ENCODE assay signal across 9 cellular contexts in the genomic region with DNA sequence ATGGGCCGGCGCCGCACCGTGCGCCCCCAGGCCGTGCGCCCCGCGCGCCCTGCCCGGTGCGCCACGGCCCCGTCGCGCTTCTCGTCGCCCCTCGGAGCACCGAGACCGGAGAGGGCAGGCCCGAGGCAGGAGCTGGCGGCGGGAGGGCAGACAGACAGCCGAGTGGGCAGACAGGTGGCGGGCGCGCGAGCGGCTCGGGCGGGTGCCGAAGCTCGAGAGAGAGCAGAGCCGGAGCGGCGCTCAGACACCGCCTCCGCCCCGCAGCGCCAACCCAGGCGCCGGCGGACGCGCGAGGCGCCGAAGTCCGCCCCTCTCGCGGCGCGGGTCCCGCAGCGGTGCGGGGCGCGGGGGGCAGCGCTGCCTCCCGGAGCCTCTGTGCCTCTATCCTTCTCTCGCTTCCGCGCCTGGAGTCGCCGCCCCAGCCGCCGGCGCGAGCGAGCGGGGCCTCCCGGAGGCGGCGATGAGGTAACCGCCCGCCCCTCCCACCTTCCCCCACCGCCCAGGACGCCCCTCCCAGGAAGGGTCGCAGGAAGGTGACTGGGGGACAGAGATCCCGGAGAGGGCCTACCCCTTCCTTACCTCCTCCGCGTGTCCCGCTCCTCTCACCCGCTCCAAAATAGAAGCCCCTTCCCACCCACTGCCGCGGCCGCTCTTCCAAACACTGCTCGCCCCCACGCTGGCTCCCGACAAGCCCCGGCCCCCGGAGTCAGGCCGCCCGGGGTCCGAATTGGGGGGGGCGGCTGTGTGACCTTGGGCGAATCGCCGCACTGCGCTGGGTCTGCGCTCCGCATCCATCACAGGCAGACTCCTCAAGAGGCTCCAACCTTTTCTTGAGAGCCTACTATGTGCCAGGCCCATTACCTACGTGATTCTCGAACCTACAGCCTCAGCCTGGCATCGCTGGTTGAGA. TPM values are rescaled to one million over a fixed set of nuclear protein-coding genes. Genes with fewer than 3 reads are reported as not detected.
DNase-seq lines count a peak whose midpoint lies in the region; ATAC-seq and TF ChIP-seq lines count a peak whose summit lies in the region.
"Had no signal": no experiment of that assay in that cellular context is flagged by ENCODE, and none has a peak within 500 bp of the region (broad histone marks: within the 10 kb centered on the region; RNA-seq: fewer than 3 reads in every experiment).

A gene with protein sequence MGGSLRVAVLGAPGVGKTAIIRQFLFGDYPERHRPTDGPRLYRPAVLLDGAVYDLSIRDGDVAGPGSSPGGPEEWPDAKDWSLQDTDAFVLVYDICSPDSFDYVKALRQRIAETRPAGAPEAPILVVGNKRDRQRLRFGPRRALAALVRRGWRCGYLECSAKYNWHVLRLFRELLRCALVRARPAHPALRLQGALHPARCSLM (minus strand): TSS at position 412 of the 910 bp plus-strand sequence. CDS start 451 bp downstream, outside the sequence.

- no peaks in the 10 kb centered on the region for H3K9me3 Mint-ChIP-seq in CD4-positive, alpha-beta T cell
- peaks cover 16% of the 10 kb centered on the region for H3K9me3 Mint-ChIP-seq in nephron progenitor cell

- in situ Hi-C loops in ACHN (cut with HindIII; ENCODE audit: low pct_ligation_motif_present, low pct_unique_long_range_greater_than_20kb, low sequenced_read_pairs), result no loop called here

- H3K4me3 ChIP-seq in HUES64 (ENCODE audit: low read length), result peak within 1 kb of the TSS; percentile 51
- H3K4me3 ChIP-seq in colonic mucosa, result peak within 1 kb of the TSS; percentile 26

- H3K4me1 Mint-ChIP-seq in CD4-positive, alpha-beta T cell (ENCODE audit: low read depth), result peaks cover 19% of the 10 kb centered on the region
- H3K4me1 Mint-ChIP-seq in nephron progenitor cell, result peaks cover 27% of the 10 kb centered on the region

- no peak for TF ChIP-seq CTCF in CD4-positive, alpha-beta T cell (IDR thresholded peaks at IDR 0.05)
- TF ChIP-seq CTCF in colonic mucosa (IDR thresholded peaks at IDR 0.05) (no peak), nephron progenitor cell (IDR thresholded peaks at IDR 0.05) (no peak)

- peak within 1 kb of the TSS; percentile 72 for H3K4me3 Mint-ChIP-seq in CD4-positive, alpha-beta T cell
- H3K4me3 Mint-ChIP-seq in nephron progenitor cell, result peak within 1 kb of the TSS; percentile 71

- no peak within 1 kb of the TSS for H3K27ac Mint-ChIP-seq in CD4-positive, alpha-beta T cell
- H3K27ac Mint-ChIP-seq in nephron progenitor cell, result no peak within 1 kb of the TSS

- no peaks in the 10 kb centered on the region for H3K36me3 Mint-ChIP-seq in CD4-positive, alpha-beta T cell (ENCODE audit: low read depth)
- no peaks in the 10 kb centered on the region for H3K36me3 Mint-ChIP-seq in nephron progenitor cell (ENCODE audit: low read depth)

- H3K27me3 ChIP-seq in CD4-positive, alpha-beta T cell (ENCODE audit: control insufficient read depth, insufficient read depth, low read length), result peaks cover 52% of the 10 kb centered on the region
- peaks cover 47% of the 10 kb centered on the region for H3K27me3 ChIP-seq in HUES64 (ENCODE audit: insufficient read depth, low read length)
- H3K27me3 ChIP-seq in colonic mucosa, result peaks cover 27% of the 10 kb centered on the region

- H3K9ac ChIP-seq in HUES64 (ENCODE audit: low read depth, low read length), result peak within 1 kb of the TSS; percentile 18; the same call in 1 of the 2 replicates
- H3K9ac ChIP-seq in colonic mucosa (ENCODE audit: low read depth in 2 of 2, low read length in 2 of 2), result peak within 1 kb of the TSS in 1 of 2 donors; percentile 35

- POLR2A ChIA-PET in CD4-positive, alpha-beta T cell (lab: Charles Lee), result no interaction called here

- DNase-seq in CD4-positive, alpha-beta T cell, result no peak
- DNase-seq in colonic mucosa, result no peak
- peak; percentile 57 for DNase-seq in nephron progenitor cell
- no peak for DNase-seq in ACHN
- no peak for DNase-seq in LoVo (ENCODE audit: low spot score)
- no peak for DNase-seq in activated gamma-delta T cell treated with Interleukin-2 at 50 U/mL for 16 hours
- DNase-seq: RPMI8226 had no signal

- H3K36me3 ChIP-seq in HUES64 (ENCODE audit: insufficient read depth, low read length), result no peaks in the 10 kb centered on the region
- H3K36me3 ChIP-seq in colonic mucosa, result no peaks in the 10 kb centered on the region

- no peak within 1 kb of the TSS for H3K27ac ChIP-seq in CD4-positive, alpha-beta T cell (ENCODE audit: low read depth, low read length)
- no peak within 1 kb of the TSS for H3K27ac ChIP-seq in HUES64 (ENCODE audit: low read depth, low read length)
- no peak within 1 kb of the TSS for H3K27ac ChIP-seq in colonic mucosa

- peak; percentile 7 for ATAC-seq in CD4-positive, alpha-beta T cell (ENCODE audit: poor library complexity)
- ATAC-seq in HG03439 (IDR thresholded peaks at IDR 0.05; ENCODE audit: unreplicated experiment), result no peak

- CTCF ChIA-PET in CD4-positive, alpha-beta T cell (lab: Charles Lee), result no interaction called here

- H3K4me1 ChIP-seq in HUES64 (ENCODE audit: insufficient read depth, low read length) (peaks cover 14% of the 10 kb centered on the region), colonic mucosa (peaks cover 28% of the 10 kb centered on the region)

- intact Hi-C loops in CD4-positive, alpha-beta T cell (cut with DNase I, micrococcal nuclease), result no loop called here
- intact Hi-C loops in colonic mucosa (cut with DNase I), result no loop called here

- WGBS in HUES64, result 5% methylated on average over 103 of the region's 106 CpGs

- H3K9me3 ChIP-seq in CD4-positive, alpha-beta T cell (ENCODE audit: control insufficient read depth, low read length), result no peaks in the 10 kb centered on the region
- H3K9me3 ChIP-seq in HUES64 (ENCODE audit: insufficient read depth, low read depth, low read length) (no peaks in the 10 kb centered on the region), colonic mucosa (no peaks in the 10 kb centered on the region)

- peaks cover 48% of the 10 kb centered on the region for H3K27me3 Mint-ChIP-seq in CD4-positive, alpha-beta T cell
- H3K27me3 Mint-ChIP-seq in nephron progenitor cell (ENCODE audit: low read depth, poor library complexity), result peaks cover 50% of the 10 kb centered on the region

RNA-seq across cellular contexts. Expression of the gene that starts here (rescaled TPM):
- under 1 TPM; 0.30 to 0.36 TPM for total RNA-seq in CD4-positive, alpha-beta T cell
- polyA plus RNA-seq in HUES64 (2013, experiment 1 of 2), result 0.45 TPM
- 1.1 TPM for polyA plus RNA-seq in HUES64 (2013, experiment 2 of 2)
- 1 to 10 TPM in 1 of 2 donors, under 1 TPM in 1; 0.42 to 1.3 TPM for total RNA-seq in colonic mucosa

Comparison
In these comparisons a context has a peak if more than half of its experiments do, and no peak if none do; other contexts are left out.
1. Peak in ATAC-seq in CD4-positive, alpha-beta T cell; RNA of the gene not detected or under 1 TPM.